Comparison of ENCODE assay signal across 8 cellular contexts in genomic region chr6:144335914-144336313, GRCh38. TPM values are rescaled to one million over a fixed set of nuclear protein-coding genes. Genes with fewer than 3 reads are reported as not detected.
DNase-seq lines count a peak whose midpoint lies in the region; ATAC-seq and TF ChIP-seq lines count a peak whose summit lies in the region.

No MANE protein-coding gene starts in this region.

- no peaks in the 10 kb centered on the region for H3K9me3 ChIP-seq in osteoblast (ENCODE audit: low read depth, low read length)

- H3K27ac ChIP-seq in osteoblast (ENCODE audit: low read depth, low read length), result no peak overlapping the region

- H2AFZ ChIP-seq in osteoblast (ENCODE audit: low read length), result no peak overlapping the region

- no peaks in the 10 kb centered on the region for H3K36me3 Mint-ChIP-seq in dendritic cell treated with granulocyte-macrophage colony-stimulating factor and Interleukin-4, amounts not matched to agents 40 ng/mL and 50 ng/mL, for 4 days (ENCODE audit: low read depth)

- intact Hi-C loops in dendritic cell treated with granulocyte-macrophage colony-stimulating factor and Interleukin-4, amounts not matched to agents 40 ng/mL and 50 ng/mL, for 4 days (cut with micrococcal nuclease), result no loop called here

- H3K79me2 ChIP-seq in osteoblast (ENCODE audit: insufficient read depth, low read length), result peaks cover 93% of the 10 kb centered on the region

- peaks cover 26% of the 10 kb centered on the region for H4K20me1 ChIP-seq in osteoblast (ENCODE audit: insufficient read depth, low read length)

- peak; percentile 80 for ATAC-seq in GM19463 (IDR thresholded peaks at IDR 0.05; ENCODE audit: unreplicated experiment)

- no peaks in the 10 kb centered on the region for H3K9me3 Mint-ChIP-seq in dendritic cell treated with granulocyte-macrophage colony-stimulating factor and Interleukin-4, amounts not matched to agents 40 ng/mL and 50 ng/mL, for 4 days

- H3K36me3 ChIP-seq in osteoblast (ENCODE audit: insufficient read depth, low read length), result no peaks in the 10 kb centered on the region

- peak overlapping the region; percentile 11 for H3K27ac Mint-ChIP-seq in dendritic cell treated with granulocyte-macrophage colony-stimulating factor and Interleukin-4, amounts not matched to agents 40 ng/mL and 50 ng/mL, for 4 days

- H3K27me3 ChIP-seq in osteoblast (ENCODE audit: insufficient read depth, low read length), result no peaks in the 10 kb centered on the region

- no peak for TF ChIP-seq CTCF in osteoblast (IDR thresholded peaks at IDR 0.05; ENCODE audit: extremely low read depth, low read depth, low read length)

- DNase-seq in COLO668 (lab: John Stamatoyannopoulos, UW; ENCODE audit: unreplicated experiment) (peak; percentile 60), HT-29 (ENCODE audit: low spot score) (peak; percentile 23), osteoblast (ENCODE audit: insufficient read length, low spot score, missing footprints) (no peak), HuH-7 (ENCODE audit: low spot score) (no peak), H4 (ENCODE audit: low spot score) (no peak), NCI-H2196 treated with DMSO at 0.1 percent for 48 hours (lab: John Stamatoyannopoulos, UW; ENCODE audit: unreplicated experiment) (no peak)

- no peak overlapping the region for H3K4me3 Mint-ChIP-seq in dendritic cell treated with granulocyte-macrophage colony-stimulating factor and Interleukin-4, amounts not matched to agents 40 ng/mL and 50 ng/mL, for 4 days

- H3K4me3 ChIP-seq in osteoblast (ENCODE audit: insufficient read depth, low read length), result no peak overlapping the region

- H3K27me3 Mint-ChIP-seq in dendritic cell treated with granulocyte-macrophage colony-stimulating factor and Interleukin-4, amounts not matched to agents 40 ng/mL and 50 ng/mL, for 4 days, result no peaks in the 10 kb centered on the region

- peaks cover 13% of the 10 kb centered on the region for H3K4me1 ChIP-seq in osteoblast (ENCODE audit: insufficient read depth, low read length)

- no peak overlapping the region for H3K4me2 ChIP-seq in osteoblast (ENCODE audit: insufficient read depth, low read length)

- H3K4me1 Mint-ChIP-seq in dendritic cell treated with granulocyte-macrophage colony-stimulating factor and Interleukin-4, amounts not matched to agents 40 ng/mL and 50 ng/mL, for 4 days (ENCODE audit: low read depth), result peaks cover 52% of the 10 kb centered on the region

RNA-seq across cellular contexts. Expression of gene UTRN, which starts 50.8 kb away (rescaled TPM):
- total RNA-seq in HT-29 (2014; rRNA removed; shearing (Covaris generic)), result 23.6 and 25.7 TPM in 2 replicates
- 235 and 242 TPM in 2 replicates for total RNA-seq in osteoblast
- 15.8 and 24.0 TPM in 2 replicates for total RNA-seq in H4 (2014; rRNA removed; shearing (Covaris generic))

Comparison
In these comparisons a context has a peak if more than half of its experiments do, and no peak if none do; other contexts are left out.
1. DNase-seq: peak in COLO668 (single experiment) and HT-29 (single experiment); none in osteoblast (single experiment), HuH-7 (single experiment), H4 (single experiment) and NCI-H2196 treated with DMSO at 0.1 percent for 48 hours (single experiment).